ENCODE assay signal across 18 cellular contexts in genomic region chr7:41445951-41446350, GRCh38.
"Had no signal": no experiment of that assay in that cellular context is flagged by ENCODE, and none has a peak within 500 bp of the region (broad histone marks: within the 10 kb centered on the region; RNA-seq: fewer than 3 reads in every experiment).

No MANE protein-coding gene starts in this region.

- H3K36me3 ChIP-seq: cardiac muscle cell, right atrium auricular region had no signal

- H3K36me3 Mint-ChIP-seq: activated naive CD8-positive, alpha-beta T cell treated with anti-CD3 and anti-CD28 coated beads, Interleukin-2, amount 10 ng/mL, durations not matched to agents 7 days and 5 days; natural killer cell; T-cell had no signal

- H3K9me3 ChIP-seq: right atrium auricular region had no signal

- H3K9me3 Mint-ChIP-seq: activated CD4-positive, alpha-beta T cell treated with anti-CD3 and anti-CD28 coated beads, Interleukin-2, amount 10 ng/mL, durations not matched to agents 24 days and 14 days; activated CD8-positive, alpha-beta T cell treated with anti-CD3 and anti-CD28 coated beads for 36 hours; activated T-helper 2 cell treated with anti-CD3 and anti-CD28 coated beads, Interferon-gamma antibody, Interleukin-2, Interleukin-4, amounts not matched to agents 10 μg/mL and 5 μg/mL and 100 μg/mL, durations not matched to agents 14 hours and 24 hours and 36 hours had no signal

- H3K27ac Mint-ChIP-seq: activated CD4-positive, alpha-beta T cell treated with anti-CD3 and anti-CD28 coated beads, Interleukin-2, amount 10 ng/mL, durations not matched to agents 24 days and 14 days; activated CD8-positive, alpha-beta T cell treated with anti-CD3 and anti-CD28 coated beads for 36 hours; activated naive CD8-positive, alpha-beta T cell treated with anti-CD3 and anti-CD28 coated beads, Interleukin-2, amount 10 ng/mL, durations not matched to agents 7 days and 5 days; activated T-helper 2 cell treated with anti-CD3 and anti-CD28 coated beads, Interferon-gamma antibody, Interleukin-2, Interleukin-4, amounts not matched to agents 10 μg/mL and 5 μg/mL and 100 μg/mL, durations not matched to agents 14 hours and 24 hours and 36 hours; natural killer cell; stimulated activated naive CD8-positive, alpha-beta T cell treated with anti-CD3 and anti-CD28 coated beads, Interleukin-15, amount 100 ng/mL, for 72 hours; T-cell had no signal

- H3K4me1 Mint-ChIP-seq: activated CD4-positive, alpha-beta T cell treated with anti-CD3 and anti-CD28 coated beads, Interleukin-2, amount 10 ng/mL, durations not matched to agents 24 days and 14 days; activated naive CD8-positive, alpha-beta T cell treated with anti-CD3 and anti-CD28 coated beads, Interleukin-2, amount 10 ng/mL, durations not matched to agents 7 days and 5 days; natural killer cell; stimulated activated naive CD8-positive, alpha-beta T cell treated with anti-CD3 and anti-CD28 coated beads, Interleukin-15, amount 100 ng/mL, for 72 hours; T-cell had no signal

- H3K4me3 ChIP-seq: cardiac muscle cell, right atrium auricular region had no signal

- H3K27me3 ChIP-seq: cardiac muscle cell, foreskin keratinocyte, right atrium auricular region had no signal

- DNase-seq: activated CD4-positive, alpha-beta T cell treated with anti-CD3 and anti-CD28 coated beads, Interleukin-2, amount 10 ng/mL, durations not matched to agents 24 days and 14 days; activated CD4-positive, CD25-positive, alpha-beta regulatory T cell; activated CD8-positive, alpha-beta T cell treated with anti-CD3 and anti-CD28 coated beads for 36 hours; activated naive CD4-positive, alpha-beta T cell treated with Interleukin-2 at 50 U/mL for 16 hours; activated naive CD8-positive, alpha-beta T cell treated with anti-CD3 and anti-CD28 coated beads, Interleukin-2, amount 10 ng/mL, durations not matched to agents 7 days and 5 days; activated T-cell treated with anti-CD3 and anti-CD28 coated beads, Interleukin-2, amount 50 U/mL, for 1 hour; dermis blood vessel endothelial cell; effector memory CD4-positive, alpha-beta T cell; foreskin keratinocyte; kidney glomerular epithelial cell; natural killer cell; occipital lobe; stimulated activated naive CD8-positive, alpha-beta T cell treated with anti-CD3 and anti-CD28 coated beads, Interleukin-15, amount 100 ng/mL, for 72 hours; T-cell had no signal

- H3K27ac ChIP-seq: foreskin keratinocyte, right atrium auricular region had no signal

- H3K27me3 Mint-ChIP-seq: activated CD4-positive, alpha-beta T cell treated with anti-CD3 and anti-CD28 coated beads, Interleukin-2, amount 10 ng/mL, durations not matched to agents 24 days and 14 days; activated CD8-positive, alpha-beta T cell treated with anti-CD3 and anti-CD28 coated beads for 36 hours; activated naive CD8-positive, alpha-beta T cell treated with anti-CD3 and anti-CD28 coated beads, Interleukin-2, amount 10 ng/mL, durations not matched to agents 7 days and 5 days; stimulated activated naive CD8-positive, alpha-beta T cell treated with anti-CD3 and anti-CD28 coated beads, Interleukin-15, amount 100 ng/mL, for 72 hours; T-cell had no signal

- ATAC-seq: activated CD8-positive, alpha-beta T cell treated with anti-CD3 and anti-CD28 coated beads for 36 hours; foreskin keratinocyte; natural killer cell; SK-N-SH treated with all-trans-retinoic acid at 6 μM for 48 hours; stimulated activated naive CD8-positive, alpha-beta T cell treated with anti-CD3 and anti-CD28 coated beads, Interleukin-15, amount 100 ng/mL, for 72 hours; T-cell had no signal

- H3K4me1 ChIP-seq: foreskin keratinocyte had no signal

- H3K4me3 Mint-ChIP-seq: activated CD4-positive, alpha-beta T cell treated with anti-CD3 and anti-CD28 coated beads, Interleukin-2, amount 10 ng/mL, durations not matched to agents 24 days and 14 days; activated CD8-positive, alpha-beta T cell treated with anti-CD3 and anti-CD28 coated beads for 36 hours; activated naive CD8-positive, alpha-beta T cell treated with anti-CD3 and anti-CD28 coated beads, Interleukin-2, amount 10 ng/mL, durations not matched to agents 7 days and 5 days; natural killer cell; stimulated activated naive CD8-positive, alpha-beta T cell treated with anti-CD3 and anti-CD28 coated beads, Interleukin-15, amount 100 ng/mL, for 72 hours; T-cell had no signal
